In genomic region chr2:47907097-47907781, GRCh38 we compare ENCODE assay signal across 8 cellular contexts. TPM values are rescaled to one million over a fixed set of nuclear protein-coding genes. Genes with fewer than 3 reads are reported as not detected.
A peak's percentile ranks its signal among the peaks of the same experiment; 100 is the strongest.
DNase-seq lines count a peak whose midpoint lies in the region; ATAC-seq and TF ChIP-seq lines count a peak whose summit lies in the region.

No MANE protein-coding gene starts in this region.

- TF ChIP-seq EP300 in ovary (IDR thresholded peaks at IDR 0.05): no peak

- ATAC-seq in heart left ventricle: no peak

- H3K36me3 Mint-ChIP-seq in activated CD4-positive, alpha-beta memory T cell treated with anti-CD3 and anti-CD28 coated beads for 36 hours: peaks cover 8% of the 10 kb centered on the region

- H3K27ac ChIP-seq in heart left ventricle (peak overlapping the region; percentile 96 to 100 (median 99)), ovary (peak overlapping the region; percentile 95 to 98)

- no peaks in the 10 kb centered on the region for H3K27me3 ChIP-seq in heart left ventricle
- no peaks in the 10 kb centered on the region for H3K27me3 ChIP-seq in ovary

- TF ChIP-seq CTCF in heart left ventricle (IDR thresholded peaks at IDR 0.05): peak in 1 of 12 donors; percentile 3
- TF ChIP-seq CTCF in epithelial cell of esophagus (IDR thresholded peaks at IDR 0.05; ENCODE audit: insufficient read depth, low read depth, low read length, missing control alignments): no peak
- TF ChIP-seq CTCF in ovary (IDR thresholded peaks at IDR 0.05): no peak

- DNase-seq in heart left ventricle (no peak), cardiac septum (ENCODE audit: low spot score) (no peak), epithelial cell of esophagus (ENCODE audit: low read depth) (peak; percentile 48), ovary (peak in 4 of 5 donors; percentile 19 to 35 (median 30)), NCI-H187 treated with DMSO at 0.1 percent for 48 hours (lab: John Stamatoyannopoulos, UW) (no peak), NK-92 (lab: John Stamatoyannopoulos, UW; ENCODE audit: unreplicated experiment) (no peak), superior temporal gyrus (ENCODE audit: extremely low spot score) (no peak)
- DNase-seq in activated CD4-positive, alpha-beta memory T cell treated with anti-CD3 and anti-CD28 coated beads for 36 hours: peak; percentile 48

- H3K27me3 Mint-ChIP-seq in activated CD4-positive, alpha-beta memory T cell treated with anti-CD3 and anti-CD28 coated beads for 36 hours: no peaks in the 10 kb centered on the region

- POLR2A ChIA-PET in activated CD4-positive, alpha-beta memory T cell treated with anti-CD3 and anti-CD28 coated beads for 36 hours (lab: Charles Lee): interaction anchor here (0.7 to 1.1 kb wide), 3 partner anchors 45 to 123 kb away, joined by 3 read pairs; no protein-coding TSS in a partner anchor

- 32 to 36% (median 35%) methylated on average over 13 of the region's 13 CpGs for WGBS in heart left ventricle, 4 donors
- 26 to 32% (median 29%) methylated on average over 13 of the region's 13 CpGs for WGBS in ovary, 3 donors

- peak overlapping the region; percentile 43 to 98 (median 91) for H3K4me3 ChIP-seq in heart left ventricle
- peak overlapping the region; percentile 70 for H3K4me3 ChIP-seq in epithelial cell of esophagus (ENCODE audit: low read length)
- H3K4me3 ChIP-seq in ovary: peak overlapping the region; percentile 93

- H3K27ac Mint-ChIP-seq in activated CD4-positive, alpha-beta memory T cell treated with anti-CD3 and anti-CD28 coated beads for 36 hours: peak overlapping the region; percentile 91

- no peaks in the 10 kb centered on the region for H3K9me3 ChIP-seq in heart left ventricle
- no peaks in the 10 kb centered on the region for H3K9me3 ChIP-seq in ovary

- peaks cover 0 to 26% (median 16%) of the 10 kb centered on the region in 12 donors for H3K4me1 ChIP-seq in heart left ventricle
- peaks cover 1% of the 10 kb centered on the region for H3K4me1 ChIP-seq in ovary (ENCODE audit: insufficient read depth)

- intact Hi-C loops in heart left ventricle (cut with DNase I) (loop anchor here (1.0 to 10.0 kb wide), 12 partner anchors 40 to 528 kb away; partner anchors contain the start of gene MSH6 (in 9 of the 10)), cardiac septum (cut with DNase I) (loop anchor here (1.0 to 10.0 kb wide), 4 partner anchors 125 to 515 kb away; partner anchors contain the start of gene MSH6), ovary (cut with DNase I) (loop anchor here in 3 of 4 donors (5.0 to 10.0 kb wide), 2 partner anchors 52 to 125 kb away; partner anchors contain the start of gene MSH6 (in 2 of the 3))
- intact Hi-C loops in activated CD4-positive, alpha-beta memory T cell treated with anti-CD3 and anti-CD28 coated beads for 36 hours (cut with micrococcal nuclease): loop anchor here (1.0 to 2.0 kb wide), 6 partner anchors 38 to 964 kb away; no protein-coding TSS in a partner anchor

- peaks cover 33% of the 10 kb centered on the region for H3K4me1 Mint-ChIP-seq in activated CD4-positive, alpha-beta memory T cell treated with anti-CD3 and anti-CD28 coated beads for 36 hours (ENCODE audit: low read depth)

- H3K4me3 Mint-ChIP-seq in activated CD4-positive, alpha-beta memory T cell treated with anti-CD3 and anti-CD28 coated beads for 36 hours: peak overlapping the region; percentile 88

- H3K36me3 ChIP-seq in heart left ventricle (no peaks in the 10 kb centered on the region), ovary (no peaks in the 10 kb centered on the region)

- CTCF ChIA-PET in activated CD4-positive, alpha-beta memory T cell treated with anti-CD3 and anti-CD28 coated beads for 36 hours (lab: Charles Lee): interaction anchor here (0.6 to 2.3 kb wide), 8 partner anchors 48 to 513 kb away, joined by 3 to 12 read pairs (median 5); partner anchors contain the start of gene MSH6

- no peak for TF ChIP-seq POLR2A in heart left ventricle (IDR thresholded peaks at IDR 0.05)
- TF ChIP-seq POLR2A in ovary (IDR thresholded peaks at IDR 0.05): no peak

- no peaks in the 10 kb centered on the region for H3K9me3 Mint-ChIP-seq in activated CD4-positive, alpha-beta memory T cell treated with anti-CD3 and anti-CD28 coated beads for 36 hours

RNA-seq across cellular contexts. Expression of gene FBXO11, which starts 0.9 kb away (rescaled TPM):
- total RNA-seq in heart left ventricle (10 to 100 TPM; 26.0 to 52.4 (median 35.0) TPM), cardiac septum (36.8 TPM), ovary (10 to 100 TPM; 63.3 to 85.9 (median 75.9) TPM)
- polyA plus RNA-seq in heart left ventricle (10 to 100 TPM; 19.7 to 23.4 TPM), ovary (10 to 100 TPM; 35.6 to 69.7 TPM)
- total RNA-seq in activated CD4-positive, alpha-beta memory T cell treated with anti-CD3 and anti-CD28 coated beads for 36 hours: 10 to 100 TPM; 38.2 to 41.1 TPM

Comparison
In these comparisons a context has a peak if more than half of its experiments do, and no peak if none do; other contexts are left out.
1. DNase-seq: peak in activated CD4-positive, alpha-beta memory T cell treated with anti-CD3 and anti-CD28 coated beads for 36 hours (single experiment), epithelial cell of esophagus (single experiment) and ovary (4 of 5); none in heart left ventricle (0 of 5), cardiac septum (single experiment), NCI-H187 treated with DMSO at 0.1 percent for 48 hours (single experiment), NK-92 (single experiment) and superior temporal gyrus (single experiment).
2. Peak in every context shown above with its lines, with median percentiles within 50 percentile points of each other: H3K4me3 ChIP-seq.